Comparison of ENCODE assay signal across 25 cellular contexts in the genomic region with DNA sequence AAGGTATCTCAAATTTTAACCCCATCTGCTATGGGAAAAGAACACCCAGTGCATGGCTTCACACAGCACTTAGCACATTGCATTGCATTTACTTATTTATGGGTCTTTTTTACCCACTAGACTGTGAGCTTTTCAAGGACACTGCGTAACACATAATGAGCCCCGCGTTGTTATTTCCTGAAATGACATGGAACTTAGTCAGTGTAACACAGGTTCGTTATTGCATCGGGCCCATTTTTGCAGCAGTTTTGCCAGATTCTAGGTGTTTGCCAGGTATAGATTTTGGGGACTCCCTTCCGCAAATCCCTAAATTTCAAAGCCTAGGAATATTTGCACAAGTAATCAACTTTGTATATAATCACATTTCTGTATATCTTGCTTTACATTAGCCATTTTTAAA.
DNase-seq lines count a peak whose midpoint lies in the region; TF ChIP-seq lines count a peak whose summit lies in the region.
"Had no signal": no experiment of that assay in that cellular context is flagged by ENCODE, and none has a peak within 500 bp of the region (broad histone marks: within the 10 kb centered on the region; RNA-seq: fewer than 3 reads in every experiment).

No MANE protein-coding gene starts in this region.

- H3K9me3 ChIP-seq in OCI-LY1 (ENCODE audit: low read length) (no peaks in the 10 kb centered on the region), trophoblast cell (ENCODE audit: insufficient read depth, low read depth, low read length) (no peaks in the 10 kb centered on the region)
- H3K9me3 ChIP-seq: A549; BLaER1 treated with 17β-estradiol and CSF1 and Interleukin-3, amounts not matched to agents 10 nM and 100 nM had no signal

- H2AK5ac ChIP-seq in trophoblast cell (ENCODE audit: low read length), result no peak overlapping the region

- H3K79me2 ChIP-seq in OCI-LY1 (ENCODE audit: insufficient read depth, low read length), result no peaks in the 10 kb centered on the region
- no peaks in the 10 kb centered on the region for H3K79me2 ChIP-seq in trophoblast cell (ENCODE audit: control insufficient read depth, insufficient read depth, low read length, poor library complexity)

- no peak overlapping the region for H3K27ac ChIP-seq in OCI-LY1 (ENCODE audit: low read depth, low read length, poor library complexity, severe bottlenecking)
- H3K27ac ChIP-seq in trophoblast cell (ENCODE audit: low read depth, low read length), result no peak overlapping the region
- H3K27ac ChIP-seq: 22Rv1; A549; BLaER1 treated with 17β-estradiol and CSF1 and Interleukin-3, amounts not matched to agents 10 nM and 100 nM; C4-2B had no signal

- no peaks in the 10 kb centered on the region for H3K27me3 ChIP-seq in OCI-LY1 (ENCODE audit: insufficient read depth, low read length)
- H3K27me3 ChIP-seq in trophoblast cell (ENCODE audit: insufficient read depth, low read length), result no peaks in the 10 kb centered on the region
- H3K27me3 ChIP-seq: BLaER1 treated with 17β-estradiol and CSF1 and Interleukin-3, amounts not matched to agents 10 nM and 100 nM had no signal

- DNase-seq in NCI-H1436 (lab: John Stamatoyannopoulos, UW), result peak; percentile 3
- no peak for DNase-seq in NCI-H1436 treated with DMSO at 0.1 percent for 48 hours (lab: John Stamatoyannopoulos, UW)
- DNase-seq in NCI-H82 (lab: John Stamatoyannopoulos, UW), result peak; percentile 6
- no peak for DNase-seq in NCI-H82 treated with DMSO at 0.1 percent for 48 hours (lab: John Stamatoyannopoulos, UW; ENCODE audit: unreplicated experiment)
- no peak for DNase-seq in trophoblast cell
- no peak for DNase-seq in NCI-H524 (lab: John Stamatoyannopoulos, UW)
- no peak for DNase-seq in NCI-H2081 (lab: John Stamatoyannopoulos, UW)
- DNase-seq: AML-193; CD4-positive, alpha-beta memory T cell; CD4-positive, CD25-positive, alpha-beta regulatory T cell; CD8-positive, alpha-beta memory T cell; COR-L47; DMS 273 treated with DMSO at 0.1 percent for 48 hours; DMS153; DMS53; DMS79; DND-41; EL; GDM1 had no signal

- H4K91ac ChIP-seq in trophoblast cell (ENCODE audit: low read depth, low read length), result peak overlapping the region; percentile 55

- H3F3A ChIP-seq in OCI-LY1 (ENCODE audit: insufficient read depth, low read length), result no peaks in the 10 kb centered on the region

- no peak overlapping the region for H2BK120ac ChIP-seq in trophoblast cell (ENCODE audit: insufficient read depth, low read length, poor library complexity)

- H3K4me2 ChIP-seq in OCI-LY1 (ENCODE audit: low read length) (no peak overlapping the region), trophoblast cell (ENCODE audit: low read length) (no peak overlapping the region)
- H3K4me2 ChIP-seq: A549; BLaER1 treated with 17β-estradiol and CSF1 and Interleukin-3, amounts not matched to agents 10 nM and 100 nM had no signal

- H3K18ac ChIP-seq in trophoblast cell (ENCODE audit: low read length), result no peak overlapping the region

- H3K23ac ChIP-seq in trophoblast cell (ENCODE audit: low read length), result no peak overlapping the region

- no peaks in the 10 kb centered on the region for H3K9me2 ChIP-seq in OCI-LY1 (ENCODE audit: low read depth, low read length)

- H3K79me1 ChIP-seq in trophoblast cell (ENCODE audit: low read length), result peaks cover 3% of the 10 kb centered on the region

- H4K8ac ChIP-seq in trophoblast cell (ENCODE audit: low read depth, low read length), result no peak overlapping the region

- no peak for TF ChIP-seq CTCF in OCI-LY1 (IDR thresholded peaks at IDR 0.05; ENCODE audit: low read length)

- H3K14ac ChIP-seq in trophoblast cell (ENCODE audit: low read length), result no peak overlapping the region

- H2BK12ac ChIP-seq in trophoblast cell (ENCODE audit: low read length), result no peak overlapping the region

- H3K4me3 ChIP-seq in OCI-LY1 (ENCODE audit: low read depth, low read length, poor library complexity, severe bottlenecking) (no peak overlapping the region), trophoblast cell (ENCODE audit: low read depth, low read length) (no peak overlapping the region)
- H3K4me3 ChIP-seq: A549; BLaER1 treated with 17β-estradiol and CSF1 and Interleukin-3, amounts not matched to agents 10 nM and 100 nM; GM12878 had no signal

- no CpG with 5 or more reads among the region's 6 CpGs for WGBS in trophoblast cell (ENCODE audit: extremely low coverage, insufficient coverage, insufficient read length)

- no peak overlapping the region for H2BK5ac ChIP-seq in trophoblast cell (ENCODE audit: low read depth, low read length, poor library complexity)

- peaks cover 26% of the 10 kb centered on the region for H3K4me1 ChIP-seq in OCI-LY1 (ENCODE audit: insufficient read depth, low read length, severe bottlenecking)
- no peaks in the 10 kb centered on the region for H3K4me1 ChIP-seq in trophoblast cell (ENCODE audit: control insufficient read depth in 1 of 2, insufficient read depth in 2 of 2, low read length in 2 of 2)
- H3K4me1 ChIP-seq: A549; BLaER1 treated with 17β-estradiol and CSF1 and Interleukin-3, amounts not matched to agents 10 nM and 100 nM had no signal

- H3K9ac ChIP-seq in OCI-LY1 (ENCODE audit: low read length) (no peak overlapping the region), trophoblast cell (ENCODE audit: low read length) (no peak overlapping the region)
- H3K9ac ChIP-seq: BLaER1 treated with 17β-estradiol and CSF1 and Interleukin-3, amounts not matched to agents 10 nM and 100 nM had no signal

- no peak overlapping the region for H3K4ac ChIP-seq in trophoblast cell (ENCODE audit: low read depth, low read length)

- H3K36me3 ChIP-seq in OCI-LY1 (ENCODE audit: insufficient read depth, low read length), result no peaks in the 10 kb centered on the region
- H3K36me3 ChIP-seq in trophoblast cell (ENCODE audit: control insufficient read depth in 1 of 2, insufficient read depth in 2 of 2, low read length in 2 of 2), result no peaks in the 10 kb centered on the region
- H3K36me3 ChIP-seq: BLaER1 treated with 17β-estradiol and CSF1 and Interleukin-3, amounts not matched to agents 10 nM and 100 nM had no signal

- H4K20me1 ChIP-seq in OCI-LY1 (ENCODE audit: insufficient read depth, low read length), result no peaks in the 10 kb centered on the region
- H4K20me1 ChIP-seq: BLaER1 treated with 17β-estradiol and CSF1 and Interleukin-3, amounts not matched to agents 10 nM and 100 nM had no signal

- 0 out of 2 replicates have a peak overlapping the region, but pooled peaks have one; percentile 59 for H2AFZ ChIP-seq in OCI-LY1 (ENCODE audit: low read length)
- no peak overlapping the region for H2AFZ ChIP-seq in trophoblast cell (ENCODE audit: insufficient read depth, low read length, poor library complexity)

- no peak overlapping the region for H4K12ac ChIP-seq in trophoblast cell (ENCODE audit: low read depth, low read length)

Comparison
In these comparisons a context has a peak if more than half of its experiments do, and no peak if none do; other contexts are left out.
1. DNase-seq: peak in NCI-H1436 (single experiment) and NCI-H82 (single experiment); none in NCI-H1436 treated with DMSO at 0.1 percent for 48 hours (single experiment), NCI-H82 treated with DMSO at 0.1 percent for 48 hours (single experiment), trophoblast cell (0 of 2), NCI-H524 (0 of 2) and NCI-H2081 (0 of 2).